In the genomic region with DNA sequence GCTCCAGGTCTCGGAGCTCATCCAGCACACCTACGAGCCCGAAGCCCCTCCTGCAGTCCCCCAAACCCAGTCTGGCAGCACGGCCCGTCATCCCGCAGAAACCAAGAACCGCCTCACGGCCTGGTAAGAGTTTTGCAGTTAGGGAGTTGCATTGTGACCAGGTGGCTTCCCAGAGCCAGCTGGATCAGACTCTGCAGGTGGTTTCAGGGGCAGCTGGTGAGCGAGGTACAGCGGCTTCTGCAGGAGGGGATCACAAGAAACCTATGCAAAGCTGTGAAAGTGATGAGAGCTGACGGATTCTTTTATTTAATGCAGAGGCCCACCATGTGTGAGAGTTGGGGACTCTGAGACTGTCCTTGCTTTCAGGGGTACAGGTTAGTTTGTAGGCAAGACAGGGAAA, we compare ENCODE assay signal across 21 cellular contexts.
A peak's percentile ranks its signal among the peaks of the same experiment; 100 is the strongest.
DNase-seq lines count a peak whose midpoint lies in the region; ATAC-seq lines count a peak whose summit lies in the region.
"Had no signal": no experiment of that assay in that cellular context is flagged by ENCODE, and none has a peak within 500 bp of the region (broad histone marks: within the 10 kb centered on the region; RNA-seq: fewer than 3 reads in every experiment).

No MANE protein-coding gene starts in this region.

- H3K9me3 Mint-ChIP-seq in effector memory CD8-positive, alpha-beta T cell = no peaks in the 10 kb centered on the region

- no peak for ATAC-seq in effector memory CD8-positive, alpha-beta T cell (replicated peaks)
- ATAC-seq: GM12878, Panc1 had no signal

- peaks cover 0 to 12% of the 10 kb centered on the region in 2 donors for H3K27me3 Mint-ChIP-seq in effector memory CD8-positive, alpha-beta T cell

- DNase-seq in NCI-H748 (lab: John Stamatoyannopoulos, UW; ENCODE audit: unreplicated experiment) (peak; percentile 69), NCI-H748 treated with DMSO at 0.1 percent for 48 hours (lab: John Stamatoyannopoulos, UW) (no peak), NCI-H146 treated with DMSO at 0.1 percent for 48 hours (lab: John Stamatoyannopoulos, UW; ENCODE audit: unreplicated experiment) (peak; percentile 80), NCI-H69 (lab: John Stamatoyannopoulos, UW) (peak; percentile 35), AG08395 (ENCODE audit: low spot score) (no peak), T-helper 1 cell (no peak)
- DNase-seq in effector memory CD8-positive, alpha-beta T cell = no peak
- DNase-seq: BE2C; DMS79 treated with DMSO at 0.1 percent for 48 hours; GM23248; HCEC 1CT; KG1; NCI-H1105; NCI-H1694; NCI-H2081; NCI-H524 treated with DMSO at 0.1 percent for 48 hours; NK-92 treated with Interleukin-12 subunit alpha and Interleukin-12 subunit beta, amount 100 ng/mL, for 24 hours; SJCRH30; T1000 had no signal

- no peak overlapping the region for H3K27ac Mint-ChIP-seq in effector memory CD8-positive, alpha-beta T cell

- no peaks in the 10 kb centered on the region for H3K4me1 Mint-ChIP-seq in effector memory CD8-positive, alpha-beta T cell (ENCODE audit: low read depth in 2 of 2)

- no peak overlapping the region for H3K4me3 Mint-ChIP-seq in effector memory CD8-positive, alpha-beta T cell

- H3K36me3 Mint-ChIP-seq in effector memory CD8-positive, alpha-beta T cell (ENCODE audit: insufficient read depth) = no peaks in the 10 kb centered on the region

Comparison
In these comparisons a context has a peak if more than half of its experiments do, and no peak if none do; other contexts are left out.
1. DNase-seq: peak in NCI-H748 (single experiment), NCI-H146 treated with DMSO at 0.1 percent for 48 hours (single experiment) and NCI-H69 (single experiment); none in NCI-H748 treated with DMSO at 0.1 percent for 48 hours (single experiment), AG08395 (single experiment), effector memory CD8-positive, alpha-beta T cell (0 of 3) and T-helper 1 cell (0 of 5).